Comparison of ENCODE assay signal across 9 cellular contexts in genomic region chr4:46994007-46994405, GRCh38. TPM values are rescaled to one million over a fixed set of nuclear protein-coding genes. Genes with fewer than 3 reads are reported as not detected.
DNase-seq lines count a peak whose midpoint lies in the region; ATAC-seq, FAIRE-seq and TF ChIP-seq lines count a peak whose summit lies in the region.
"Had no signal": no experiment of that assay in that cellular context is flagged by ENCODE, and none has a peak within 500 bp of the region (broad histone marks: within the 10 kb centered on the region; RNA-seq: fewer than 3 reads in every experiment).

No MANE protein-coding gene starts in this region.

- H3K4me1 ChIP-seq in Panc1 (ENCODE audit: control insufficient read depth, insufficient read depth, low read length), result no peaks in the 10 kb centered on the region

- DNase-seq in ELR (ENCODE audit: low read depth) (peak; percentile 15), Panc1 (ENCODE audit: low read depth, low spot score) (no peak), fibroblast of the aortic adventitia (ENCODE audit: low read depth) (no peak), osteocyte (ENCODE audit: extremely low spot score, unreplicated experiment) (no peak), RCC 7860 (ENCODE audit: low spot score) (no peak)
- DNase-seq in stimulated activated CD4-positive, alpha-beta T cell treated with anti-CD3 and anti-CD28 coated beads, Interleukin-2, amount 100 ng/mL, for 24 hours, result no peak

- H3K9me3 ChIP-seq in Panc1 (ENCODE audit: control insufficient read depth, insufficient read depth, low read depth, low read length), result no peaks in the 10 kb centered on the region

- intact Hi-C loops in Panc1 (cut with micrococcal nuclease; ENCODE audit: unreplicated experiment), result no loop called here

- H3K4me3 ChIP-seq in Panc1 (ENCODE audit: low read depth in 2 of 2, low read length in 2 of 2) (peak overlapping the region; percentile 16 to 42), fibroblast of the aortic adventitia (ENCODE audit: low read depth, low read length) (peak overlapping the region; percentile 45)

- TF ChIP-seq CTCF in Panc1 (IDR thresholded peaks at IDR 0.05) (no peak), fibroblast of the aortic adventitia (IDR thresholded peaks at IDR 0.05; ENCODE audit: insufficient read depth, low read length) (no peak), osteocyte (IDR thresholded peaks at IDR 0.05) (no peak)

- H3K4me3 Mint-ChIP-seq in osteocyte (ENCODE audit: unreplicated experiment), result peak overlapping the region; percentile 62

- H3K27me3 Mint-ChIP-seq in osteocyte (ENCODE audit: unreplicated experiment), result peaks cover 72% of the 10 kb centered on the region

- CTCF ChIA-PET in Panc1 (lab: Charles Lee), result no interaction called here

- no peak for ATAC-seq in Panc1
- no peak for ATAC-seq in HG03139 (IDR thresholded peaks at IDR 0.05; ENCODE audit: unreplicated experiment)
- no peak for ATAC-seq in HG03280 (IDR thresholded peaks at IDR 0.05; ENCODE audit: unreplicated experiment)

- H3K36me3 Mint-ChIP-seq in osteocyte (ENCODE audit: unreplicated experiment), result no peaks in the 10 kb centered on the region

- BruUV-seq in Panc1 (replicated peaks; lab: Mats Ljungman, UMichigan), result no TSS peak

- H3K36me3 ChIP-seq in Panc1 (ENCODE audit: control insufficient read depth, insufficient read depth, low read length), result no peaks in the 10 kb centered on the region

- no peak overlapping the region for H3K27ac Mint-ChIP-seq in osteocyte (ENCODE audit: unreplicated experiment)

- FAIRE-seq in RCC 7860 (lab: Jason Lieb, UNC), result no peak

- in situ Hi-C loops in Panc1 (cut with HindIII; ENCODE audit: low pct_unique_long_range_greater_than_20kb, low sequenced_read_pairs), result no loop called here

- POLR2A ChIA-PET in Panc1 (lab: Charles Lee), result no interaction called here

- no peaks in the 10 kb centered on the region for H3K9me3 Mint-ChIP-seq in osteocyte (ENCODE audit: unreplicated experiment)

- H3K4me1 Mint-ChIP-seq in osteocyte (ENCODE audit: unreplicated experiment), result peaks cover 12% of the 10 kb centered on the region

- peaks cover 10% of the 10 kb centered on the region for H3K27me3 ChIP-seq in Panc1 (ENCODE audit: control insufficient read depth, insufficient read depth, low read length)

- H3K27ac ChIP-seq in Panc1 (ENCODE audit: low read length), result no peak overlapping the region

RNA-seq across cellular contexts. Expression of gene GABRA4, which starts 0.6 kb away (rescaled TPM):
- not detected for total RNA-seq in Panc1 (2021; ENCODE audit: unreplicated experiment)
- not detected for polyA plus RNA-seq in Panc1 (2012; ENCODE audit: insufficient read length)
- 0.08 TPM in 1 of 2 replicates, not detected in the other for total RNA-seq in fibroblast of the aortic adventitia (ENCODE audit: low replicate concordance)
- not detected in 2 replicates for total RNA-seq in osteocyte
- polyA plus RNA-seq: urinary bladder had no signal

RNA-seq across cellular contexts. Expression of gene GABRB1, which starts 37.4 kb away (rescaled TPM):
- not detected for total RNA-seq in Panc1 (2021; ENCODE audit: unreplicated experiment)
- not detected for polyA plus RNA-seq in Panc1 (2012; ENCODE audit: insufficient read length)
- total RNA-seq in fibroblast of the aortic adventitia (ENCODE audit: low replicate concordance), result 1.4 TPM in 1 of 2 replicates, not detected in the other
- total RNA-seq in osteocyte, result not detected in 2 replicates
- polyA plus RNA-seq: urinary bladder had no signal
